Comparison of ENCODE assay signal across 32 cellular contexts in genomic region chr16:24773771-24774427, GRCh38. TPM values are rescaled to one million over a fixed set of nuclear protein-coding genes. Genes with fewer than 3 reads are reported as not detected.
A peak's percentile ranks its signal among the peaks of the same experiment; 100 is the strongest.
DNase-seq lines count a peak whose midpoint lies in the region; ATAC-seq, FAIRE-seq and TF ChIP-seq lines count a peak whose summit lies in the region.
"Had no signal": no experiment of that assay in that cellular context is flagged by ENCODE, and none has a peak within 500 bp of the region (broad histone marks: within the 10 kb centered on the region; RNA-seq: fewer than 3 reads in every experiment).

No MANE protein-coding gene starts in this region.

- no peak overlapping the region for H4K91ac ChIP-seq in H9 (ENCODE audit: insufficient read length, low read depth, low read length)

- peaks cover 13 to 18% of the 10 kb centered on the region in 2 experiments for H3K4me1 Mint-ChIP-seq in H9
- peaks cover 21 to 44% (median 37%) of the 10 kb centered on the region in 4 donors for H3K4me1 Mint-ChIP-seq in naive thymus-derived CD8-positive, alpha-beta T cell

- no peak overlapping the region for H3K56ac ChIP-seq in H9 (ENCODE audit: insufficient read length, low read depth, low read length)

- no peak for DNase-seq in activated CD4-positive, CD25-positive, alpha-beta regulatory T cell treated with anti-CD3 and anti-CD28 coated beads, Interleukin-2, amount 50 U/mL, for 72 hours
- DNase-seq in H9 (no peak), K562 (ENCODE audit: extremely low read depth in 1 of 4, low spot score in 3 of 4) (peak in 2 of 4 experiments; percentile 34 to 43), 8988T (no peak), medulla oblongata (ENCODE audit: extremely low spot score) (no peak), retina (no peak)
- DNase-seq in naive thymus-derived CD8-positive, alpha-beta T cell, result no peak
- DNase-seq: activated B cell treated with CpG ODN at 0.5 μM for 24 hours; activated CD4-positive, alpha-beta T cell treated with anti-CD3 and anti-CD28 coated beads, Interleukin-2, amount 50 U/mL, for 4 hours; activated naive CD8-positive, alpha-beta T cell treated with anti-CD3 and anti-CD28 coated beads, Interleukin-2, amount 50 U/mL, for 24 hours; dorsolateral prefrontal cortex; KBM-7; MG63; midbrain; natural killer cell; NCI-H1105; NCI-H187; NCI-H82; nucleus accumbens; SJCRH30; stimulated activated CD4-positive, alpha-beta T cell treated with anti-CD3 and anti-CD28 coated beads, Interleukin-2, amount 100 ng/mL, for 48 hours; substantia nigra had no signal

- peaks cover 15% of the 10 kb centered on the region; the same call in 1 of the 2 replicates for H3K79me2 ChIP-seq in H9 (ENCODE audit: insufficient read depth, low read length)
- peaks cover 49% of the 10 kb centered on the region for H3K79me2 ChIP-seq in K562 (ENCODE audit: control insufficient read depth, insufficient read depth, low read length)

- H4K8ac ChIP-seq in H9 (replicated peaks; ENCODE audit: insufficient read length, low read depth, low read length), result no peak overlapping the region

- no peaks in the 10 kb centered on the region for H3K27me3 Mint-ChIP-seq in H9 (ENCODE audit: low read depth)
- H3K27me3 Mint-ChIP-seq in naive thymus-derived CD8-positive, alpha-beta T cell, result no peaks in the 10 kb centered on the region
- H3K27me3 Mint-ChIP-seq: activated B cell treated with CpG ODN at 0.5 μM for 24 hours; activated naive CD8-positive, alpha-beta T cell treated with anti-CD3 and anti-CD28 coated beads, Interleukin-2, amount 50 U/mL, for 24 hours; progenitor cell of endocrine pancreas; type B pancreatic cell had no signal

- ATAC-seq in activated CD4-positive, CD25-positive, alpha-beta regulatory T cell treated with anti-CD3 and anti-CD28 coated beads, Interleukin-2, amount 50 U/mL, for 24 hours, result peak; percentile 63 to 78
- no peak for ATAC-seq in K562
- no peak for ATAC-seq in naive thymus-derived CD8-positive, alpha-beta T cell
- ATAC-seq: activated naive CD8-positive, alpha-beta T cell treated with anti-CD3 and anti-CD28 coated beads, Interleukin-2, amount 50 U/mL, for 24 hours; gastroesophageal sphincter; GM23338; natural killer cell; sciatic nerve had no signal

- H3K9me3 ChIP-seq in H9 (ENCODE audit: control insufficient read depth, low read depth, low read length), result no peaks in the 10 kb centered on the region
- H3K9me3 ChIP-seq in K562 (replicated peaks; ENCODE audit: control insufficient read depth, insufficient read depth, low read depth, low read length), result no peaks in the 10 kb centered on the region
- H3K9me3 ChIP-seq: gastroesophageal sphincter, MG63, SJCRH30 had no signal

- H3K4me2 ChIP-seq in H9 (ENCODE audit: insufficient read depth, insufficient read length, low read length) (no peak overlapping the region), K562 (ENCODE audit: insufficient read depth, low read length) (no peak overlapping the region)
- H3K4me2 ChIP-seq: GM23338 had no signal

- H3K4me1 ChIP-seq in H9 (ENCODE audit: insufficient read depth, low read length) (no peaks in the 10 kb centered on the region), K562 (replicated peaks in 1 of 2; ENCODE audit: control insufficient read depth in 2 of 2, insufficient read depth in 2 of 2, low read length in 2 of 2) (no peaks in the 10 kb centered on the region)
- H3K4me1 ChIP-seq: SJCRH30 had no signal

- H3K23me2 ChIP-seq in H9 (ENCODE audit: insufficient read length, low read depth, low read length, poor library complexity, severe bottlenecking), result no peaks in the 10 kb centered on the region

- no peak overlapping the region for H3K4me3 Mint-ChIP-seq in H9
- H3K4me3 Mint-ChIP-seq in naive thymus-derived CD8-positive, alpha-beta T cell, result no peak overlapping the region
- H3K4me3 Mint-ChIP-seq: activated B cell treated with CpG ODN at 0.5 μM for 24 hours; activated naive CD8-positive, alpha-beta T cell treated with anti-CD3 and anti-CD28 coated beads, Interleukin-2, amount 50 U/mL, for 24 hours; GM23338; natural killer cell; type B pancreatic cell had no signal

- H4K5ac ChIP-seq in H9 (ENCODE audit: insufficient read length, low read depth, low read length), result no peak overlapping the region

- FAIRE-seq in K562 (lab: Jason Lieb, UNC), result no peak
- FAIRE-seq: endometrium, HTR-8/SVneo had no signal

- no peaks in the 10 kb centered on the region for H4K20me1 ChIP-seq in H9 (ENCODE audit: control insufficient read depth, insufficient read depth, insufficient read length)
- H4K20me1 ChIP-seq in K562 (replicated peaks; ENCODE audit: control insufficient read depth, insufficient read depth, low read length), result no peaks in the 10 kb centered on the region; the same call in 1 of the 2 replicates

- no peak overlapping the region for H2BK12ac ChIP-seq in H9 (ENCODE audit: insufficient read length, low read depth, low read length)

- no peak overlapping the region for H3K14ac ChIP-seq in H9 (ENCODE audit: insufficient read depth, low read length)

- H2BK5ac ChIP-seq in H9 (ENCODE audit: insufficient read length, low read length), result no peak overlapping the region

- intact Hi-C loops in K562 (cut with micrococcal nuclease), result no loop called here

- no CpG with 5 or more reads among the region's 4 CpGs for WGBS in H9 (ENCODE audit: extremely low coverage, insufficient read length, low lambda C conversion rate)
- 96% methylated on average over 4 of the region's 4 CpGs for WGBS in K562 (ENCODE audit: insufficient coverage, low coverage, missing lambda C conversion rate)

- no peak overlapping the region for H3K18ac ChIP-seq in H9 (ENCODE audit: insufficient read length, low read depth, low read length)

- peaks cover 2% of the 10 kb centered on the region for H3K79me1 ChIP-seq in H9 (ENCODE audit: insufficient read depth, low read depth, low read length, poor library complexity, severe bottlenecking)

- H3K36me3 ChIP-seq in K562 (ENCODE audit: control insufficient read depth, insufficient read depth, low read length), result peaks cover 69% of the 10 kb centered on the region

- no peak overlapping the region for H3K23ac ChIP-seq in H9 (ENCODE audit: insufficient read length, low read depth, low read length)

- TF ChIP-seq CTCF in H9 (conservative IDR thresholded peaks at IDR 0.05), result no peak
- TF ChIP-seq CTCF in K562 (IDR thresholded peaks at IDR 0.05 in 2 of 3, conservative IDR thresholded peaks at IDR 0.05 in 1 of 3; ENCODE audit: insufficient read depth in 2 of 3, low read depth in 1 of 3, low read length in 3 of 3), result no peak

- TF ChIP-seq POLR2A in K562 (conservative IDR thresholded peaks at IDR 0.05), result no peak

- no peak overlapping the region for H2BK20ac ChIP-seq in H9 (ENCODE audit: low read depth, low read length, poor library complexity, severe bottlenecking)

- H2BK120ac ChIP-seq in H9 (ENCODE audit: low read depth, low read length, poor library complexity, severe bottlenecking), result no peak overlapping the region

- H3K4ac ChIP-seq in H9 (ENCODE audit: low read depth, low read length), result no peak overlapping the region

- H3K9me3 Mint-ChIP-seq in H9, result no peaks in the 10 kb centered on the region
- H3K9me3 Mint-ChIP-seq in naive thymus-derived CD8-positive, alpha-beta T cell, result peaks cover 0 to 2% (median 0%) of the 10 kb centered on the region in 9 donors
- H3K9me3 Mint-ChIP-seq: activated B cell treated with CpG ODN at 0.5 μM for 24 hours; activated naive CD8-positive, alpha-beta T cell treated with anti-CD3 and anti-CD28 coated beads, Interleukin-2, amount 50 U/mL, for 24 hours; GM23338; natural killer cell; type B pancreatic cell had no signal

- no peaks in the 10 kb centered on the region for H3K9me1 ChIP-seq in K562 (ENCODE audit: control insufficient read depth, insufficient read depth, low read length)

- peaks cover 20 to 71% (median 65%) of the 10 kb centered on the region in 3 experiments; a peak in 6 of 7 replicates for H3K36me3 Mint-ChIP-seq in H9 (ENCODE audit: insufficient read depth in 1 of 3, low read depth in 3 of 3)
- peaks cover 0 to 79% (median 8%) of the 10 kb centered on the region in 3 donors for H3K36me3 Mint-ChIP-seq in naive thymus-derived CD8-positive, alpha-beta T cell
- H3K36me3 Mint-ChIP-seq: natural killer cell had no signal

- in situ Hi-C loops in K562 (cut with MboI), result no loop called here

- H3K27ac ChIP-seq in H9 (ENCODE audit: insufficient read length, low read depth, low read length) (no peak overlapping the region), K562 (ENCODE audit: extremely low read depth, low read depth, low read length) (no peak overlapping the region)
- H3K27ac ChIP-seq: 22Rv1, C4-2B, SJCRH30 had no signal

- H2BK15ac ChIP-seq in H9 (ENCODE audit: low read depth, low read length), result no peak overlapping the region

- no peak overlapping the region for H2AK5ac ChIP-seq in H9 (ENCODE audit: insufficient read length, low read length)

- H3K9ac ChIP-seq in H9 (ENCODE audit: extremely low read depth, insufficient read length, low read length) (no peak overlapping the region), K562 (ENCODE audit: insufficient read depth in 1 of 2, low read depth in 2 of 2, low read length in 2 of 2) (no peak overlapping the region)

- H2AFZ ChIP-seq in H9 (ENCODE audit: low read length), result no peak overlapping the region
- no peak overlapping the region for H2AFZ ChIP-seq in K562 (ENCODE audit: low read depth, low read length)
- H2AFZ ChIP-seq: GM23338 had no signal

- TF ChIP-seq RAD21 in K562 (CRISPR knock-in tag; conservative IDR thresholded peaks at IDR 0.05 in 1 of 2, IDR thresholded peaks at IDR 0.05 in 1 of 2), result no peak

- no peak overlapping the region for H3T11ph ChIP-seq in H9 (ENCODE audit: low read length)

- CTCF ChIA-PET in K562 (lab: Yijun Ruan, JAX; ENCODE audit: low intra/inter-chr PET ratio), result no interaction called here

- POLR2A ChIA-PET in K562 (lab: Yijun Ruan, JAX), result interaction anchor here (0.6 to 1.6 kb wide), 2 partner anchors 12 to 38 kb away, joined by 3 to 4 read pairs; no protein-coding TSS in a partner anchor
- POLR2A ChIA-PET in naive thymus-derived CD8-positive, alpha-beta T cell (lab: Charles Lee), result no interaction called here

- H3K27me3 ChIP-seq in H9 (ENCODE audit: insufficient read depth, low read length) (no peaks in the 10 kb centered on the region), K562 (ENCODE audit: control insufficient read depth in 2 of 2, insufficient read depth in 2 of 2, low read length in 2 of 2) (no peaks in the 10 kb centered on the region)
- H3K27me3 ChIP-seq: dorsolateral prefrontal cortex, gastroesophageal sphincter, MG63, SJCRH30 had no signal

- H3K4me3 ChIP-seq in K562, result no peak overlapping the region
- H3K4me3 ChIP-seq: dorsolateral prefrontal cortex, gastroesophageal sphincter, GM23338, MG63, SJCRH30 had no signal

- BruUV-seq in K562 (replicated peaks; lab: Mats Ljungman, UMichigan), result no TSS peak

- no peak for TF ChIP-seq EP300 in K562 (IDR thresholded peaks at IDR 0.05; ENCODE audit: low read length)

- H3K27ac Mint-ChIP-seq in H9, result peak overlapping the region in 2 of 3 experiments; percentile 3 to 42; a peak in 3 of 7 replicates
- peak overlapping the region in 7 of 10 donors; percentile 34 to 78 (median 49) for H3K27ac Mint-ChIP-seq in naive thymus-derived CD8-positive, alpha-beta T cell
- H3K27ac Mint-ChIP-seq: activated B cell treated with CpG ODN at 0.5 μM for 24 hours; activated naive CD8-positive, alpha-beta T cell treated with anti-CD3 and anti-CD28 coated beads, Interleukin-2, amount 50 U/mL, for 24 hours; GM23338; type B pancreatic cell had no signal

RNA-seq across cellular contexts. Expression of gene TNRC6A, which starts 44.4 kb away (rescaled TPM):
- total RNA-seq in H9 (2021) (106 and 114 TPM in 2 replicates), K562 (2014; rRNA removed) (14.1 and 22.3 TPM in 2 replicates), K562 (2014; rRNA removed; fragmentation: Illumina TruSeq; extraction: Trizol) (23.8 and 24.5 TPM in 2 replicates), K562 (2015; rRNA removed; fragmentation: Illumina TruSeq; extraction: Trizol) (27.0 and 32.1 TPM in 2 replicates), K562 (2021) (27.2 and 28.8 TPM in 2 replicates)
- 77.7 and 239 TPM in 2 replicates for total RNA-seq in K562 (2011; cell fraction: chromatin; rRNA removed; ENCODE audit: low replicate concordance)
- 50.4 and 82.1 TPM in 2 replicates for total RNA-seq in K562 (2011; cell fraction: nucleolus; rRNA removed)
- 101 and 163 TPM in 2 replicates for total RNA-seq in K562 (2011; cell fraction: nucleoplasm; rRNA removed)
- polyA plus RNA-seq in K562 (2011; rRNA removed) (30.0 and 35.1 TPM in 2 replicates), K562 (2014; fragmentation: Illumina TruSeq; extraction: Trizol) (23.5 and 31.0 TPM in 2 replicates), K562 (2014; fragmentation: Nextera tagmentation; extraction: Ambion mirVana) (1 to 10 TPM; 3.4 to 4.6 TPM), K562 (2014; rRNA removed) (23.3 and 26.6 TPM in 2 replicates)
- 23.6 and 25.6 TPM in 2 replicates for polyA plus RNA-seq in K562 (2011; cell fraction: cytosol; rRNA removed)
- polyA plus RNA-seq in K562 (2011; cell fraction: nucleus; rRNA removed), result 91.0 and 105 TPM in 2 replicates
- polyA plus RNA-seq in K562 (2012), result 16.5 and 19.6 TPM in 2 replicates
- polyA minus RNA-seq in K562 (2011; rRNA and poly(A)+ RNA removed), result 58.6 and 67.8 TPM in 2 replicates
- 15.6 and 17.5 TPM in 2 replicates for polyA minus RNA-seq in K562 (2011; cell fraction: cytosol; rRNA and poly(A)+ RNA removed)
- polyA minus RNA-seq in K562 (2011; cell fraction: nucleus; rRNA and poly(A)+ RNA removed), result 51.7 and 77.9 TPM in 2 replicates
- 10 to 100 TPM; 84.1 to 85.2 TPM for total RNA-seq in naive thymus-derived CD8-positive, alpha-beta T cell
- polyA plus RNA-seq in naive thymus-derived CD8-positive, alpha-beta T cell, result 10 to 100 TPM in 2 of 3 donors, 1 to 10 TPM in 1; 9.4 to 12.9 (median 10.9) TPM

Comparison
In these comparisons a context has a peak if more than half of its experiments do, and no peak if none do; other contexts are left out.
1. ATAC-seq: peak in activated CD4-positive, CD25-positive, alpha-beta regulatory T cell treated with anti-CD3 and anti-CD28 coated beads, Interleukin-2, amount 50 U/mL, for 24 hours (2 of 2); none in K562 (single experiment) and naive thymus-derived CD8-positive, alpha-beta T cell (0 of 2).